In the genomic region with DNA sequence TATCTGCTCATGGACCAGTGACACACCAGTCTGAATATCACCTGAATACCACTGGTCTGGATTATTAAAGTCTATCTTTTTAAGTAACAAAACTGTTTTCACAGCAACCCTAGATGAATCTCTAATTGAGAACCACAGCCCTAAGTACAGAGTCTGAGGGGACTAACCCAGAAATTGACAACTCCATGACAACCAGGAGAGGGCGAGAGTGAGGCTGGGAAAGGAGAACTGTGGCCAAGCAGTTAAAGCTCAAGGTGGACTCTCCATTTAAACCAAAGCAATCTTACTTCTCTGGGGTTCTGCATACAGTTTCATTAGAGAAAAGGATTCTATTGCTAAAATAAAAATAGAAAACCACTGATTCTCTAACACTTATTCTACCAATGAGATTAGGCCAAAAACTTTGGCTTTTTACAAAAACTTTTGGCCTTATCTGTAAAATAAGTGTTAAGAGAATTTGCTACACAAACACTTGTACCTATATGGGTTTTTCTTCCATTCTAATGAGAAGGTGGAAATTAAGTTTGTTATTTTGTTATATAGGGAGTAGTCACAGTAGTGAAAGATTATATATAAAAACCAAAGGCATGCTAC, we compare ENCODE assay signal across 8 cellular contexts. TPM values are rescaled to one million over a fixed set of nuclear protein-coding genes. Genes with fewer than 3 reads are reported as not detected.
DNase-seq lines count a peak whose midpoint lies in the region; ATAC-seq and TF ChIP-seq lines count a peak whose summit lies in the region.

No MANE protein-coding gene starts in this region.

- no peaks in the 10 kb centered on the region for H3K36me3 ChIP-seq in PC-9 (ENCODE audit: low read depth)
- no peaks in the 10 kb centered on the region for H3K36me3 ChIP-seq in left ventricle myocardium inferior

- H3K9me2 ChIP-seq in PC-9 (ENCODE audit: insufficient read depth): peaks cover 5% of the 10 kb centered on the region; the same call in 1 of the 2 replicates

- peak; percentile 32 for DNase-seq in DMS53 treated with DMSO at 0.1 percent for 48 hours (lab: John Stamatoyannopoulos, UW; ENCODE audit: unreplicated experiment)
- DNase-seq in PC-9: peak; percentile 29 to 37
- DNase-seq in activated T-helper 9 cell treated with anti-CD3 and anti-CD28 coated beads, Interleukin-2, amount 50 U/mL, for 16 hours (ENCODE audit: low read depth): peak; percentile 20
- no peak for DNase-seq in left ventricle myocardium inferior
- peak; percentile 24 to 49 for DNase-seq in stimulated activated CD4-positive, alpha-beta T cell treated with anti-CD3 and anti-CD28 coated beads, Interleukin-15, amount 100 ng/mL, for 48 hours (ENCODE audit: low read depth in 2 of 2)
- DNase-seq in NCI-H1048 (lab: John Stamatoyannopoulos, UW): no peak

- no peaks in the 10 kb centered on the region for H3K27me3 ChIP-seq in PC-9 (ENCODE audit: insufficient read depth, low read depth)
- H3K27me3 ChIP-seq in left ventricle myocardium inferior (ENCODE audit: low read depth): no peaks in the 10 kb centered on the region

- H4K20me1 ChIP-seq in PC-9 (ENCODE audit: insufficient read depth): no peaks in the 10 kb centered on the region

- H3K4me2 ChIP-seq in PC-9: no peak overlapping the region

- H3K4me3 ChIP-seq in PC-9 (no peak overlapping the region), left ventricle myocardium inferior (no peak overlapping the region)

- H3F3A ChIP-seq in PC-9 (ENCODE audit: insufficient read depth, low read depth): peaks cover 18% of the 10 kb centered on the region

- no peaks in the 10 kb centered on the region for H3K79me2 ChIP-seq in PC-9 (ENCODE audit: low read depth)

- TF ChIP-seq CTCF in PC-9 (conservative IDR thresholded peaks at IDR 0.05) (peak; percentile 64), left ventricle myocardium inferior (IDR thresholded peaks at IDR 0.05; ENCODE audit: borderline replicate concordance) (peak; percentile 57)

- no TSS peak for BruUV-seq in PC-9 (replicated peaks; lab: Mats Ljungman, UMichigan)

- H3K4me1 ChIP-seq in PC-9 (replicated peaks; ENCODE audit: insufficient read depth) (peaks cover 28% of the 10 kb centered on the region), left ventricle myocardium inferior (no peaks in the 10 kb centered on the region)

- CTCF ChIA-PET in PC-9 (lab: Charles Lee): interaction anchor here (0.5 to 1.0 kb wide), 3 partner anchors 109 to 354 kb away, joined by 3 to 6 read pairs (median 3); no protein-coding TSS in a partner anchor

- no peak overlapping the region for H2AFZ ChIP-seq in PC-9

- ATAC-seq in GM19452 (IDR thresholded peaks at IDR 0.05; ENCODE audit: unreplicated experiment): peak; percentile 84
- ATAC-seq in HG03442 (IDR thresholded peaks at IDR 0.05; ENCODE audit: unreplicated experiment): peak; percentile 97

- no peak overlapping the region for H3K27ac ChIP-seq in PC-9
- H3K27ac ChIP-seq in left ventricle myocardium inferior (replicated peaks): no peak overlapping the region

- POLR2A ChIA-PET in PC-9 (lab: Charles Lee; ENCODE audit: unreplicated experiment): no interaction called here

- intact Hi-C loops in PC-9 (cut with micrococcal nuclease; ENCODE audit: unreplicated experiment): loop anchor here (1.0 to 5.0 kb wide), 2 partner anchors 45 to 324 kb away; no protein-coding TSS in a partner anchor
- intact Hi-C loops in left ventricle myocardium inferior (cut with micrococcal nuclease): no loop called here

- H3K9me3 ChIP-seq in PC-9 (ENCODE audit: insufficient read depth, low read depth): no peaks in the 10 kb centered on the region
- no peaks in the 10 kb centered on the region for H3K9me3 ChIP-seq in left ventricle myocardium inferior (replicated peaks)

RNA-seq across cellular contexts. Expression of a gene that starts 11.4 kb away (rescaled TPM):
- total RNA-seq in PC-9 (2021): 1.7 and 4.3 TPM in 2 replicates
- total RNA-seq in left ventricle myocardium inferior: 11.5 TPM

Comparison
In these comparisons a context has a peak if more than half of its experiments do, and no peak if none do; other contexts are left out.
1. DNase-seq: peak in DMS53 treated with DMSO at 0.1 percent for 48 hours (single experiment), PC-9 (2 of 2), activated T-helper 9 cell treated with anti-CD3 and anti-CD28 coated beads, Interleukin-2, amount 50 U/mL, for 16 hours (single experiment) and stimulated activated CD4-positive, alpha-beta T cell treated with anti-CD3 and anti-CD28 coated beads, Interleukin-15, amount 100 ng/mL, for 48 hours (2 of 2); none in left ventricle myocardium inferior (single experiment) and NCI-H1048 (single experiment).